19 cellular contexts compared by ENCODE assay signal in the genomic region with DNA sequence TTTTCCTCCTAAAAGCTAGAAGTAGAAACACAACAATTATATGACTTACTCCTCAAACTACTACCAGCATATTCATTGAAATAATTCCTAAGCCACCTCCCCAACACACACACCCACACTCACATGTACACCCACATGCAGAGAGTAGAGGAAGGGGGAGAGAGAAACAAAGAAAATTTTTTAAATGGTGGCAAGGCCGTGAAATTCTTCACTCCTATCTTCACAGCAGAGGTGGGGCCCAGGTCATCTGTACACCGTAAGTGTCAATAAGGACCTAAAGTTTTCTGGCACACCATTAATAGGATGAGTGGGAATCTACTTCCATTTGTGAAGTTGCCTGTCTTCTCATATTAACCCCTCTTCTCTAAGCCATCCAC.
DNase-seq lines count a peak whose midpoint lies in the region; ATAC-seq, FAIRE-seq and TF ChIP-seq lines count a peak whose summit lies in the region.
"Had no signal": no experiment of that assay in that cellular context is flagged by ENCODE, and none has a peak within 500 bp of the region (broad histone marks: within the 10 kb centered on the region; RNA-seq: fewer than 3 reads in every experiment).

No MANE protein-coding gene starts in this region.

- no peak overlapping the region for H3K4me2 ChIP-seq in mammary epithelial cell (ENCODE audit: insufficient read depth, low read depth, low read length)
- no peak overlapping the region for H3K4me2 ChIP-seq in K562 (ENCODE audit: insufficient read depth, low read length)
- H3K4me2 ChIP-seq in neural progenitor cell = no peak overlapping the region
- H3K4me2 ChIP-seq: BLaER1 had no signal

- intact Hi-C loops in mammary epithelial cell (cut with micrococcal nuclease) (loop anchor here (5.0 kb wide), 1 partner anchor 177 kb away; no protein-coding TSS in a partner anchor), MCF 10A (cut with micrococcal nuclease) (no loop called here), K562 (cut with micrococcal nuclease) (loop anchor here (5.0 kb wide), 2 partner anchors 73 to 177 kb away; no protein-coding TSS in a partner anchor), esophagus muscularis mucosa (cut with DNase I) (no loop called here)

- H2AFZ ChIP-seq in mammary epithelial cell (ENCODE audit: low read depth, low read length) = peak overlapping the region; percentile 82
- H2AFZ ChIP-seq in K562 (ENCODE audit: low read depth, low read length) = peak overlapping the region; percentile 61
- no peak overlapping the region for H2AFZ ChIP-seq in neural progenitor cell (replicated peaks)

- H3F3A ChIP-seq in neural progenitor cell (ENCODE audit: low read depth) = peaks cover 4% of the 10 kb centered on the region

- CTCF ChIA-PET in mammary epithelial cell (lab: Charles Lee; ENCODE audit: low non-redundant PET) = no interaction called here
- CTCF ChIA-PET in MCF 10A (lab: Yijun Ruan, JAX) = no interaction called here
- CTCF ChIA-PET in K562 (lab: Yijun Ruan, JAX; ENCODE audit: low intra/inter-chr PET ratio) = no interaction called here

- H3K4me1 Mint-ChIP-seq in MCF 10A (ENCODE audit: insufficient read depth, unreplicated experiment) (no peaks in the 10 kb centered on the region), neural progenitor cell (peaks cover 13% of the 10 kb centered on the region), type B pancreatic cell (ENCODE audit: unreplicated experiment) (peaks cover 26% of the 10 kb centered on the region)
- H3K4me1 Mint-ChIP-seq: CD8-positive, alpha-beta memory T cell had no signal

- H3K9me1 ChIP-seq in K562 (ENCODE audit: control insufficient read depth, insufficient read depth, low read length) = no peaks in the 10 kb centered on the region

- H3K9ac ChIP-seq in mammary epithelial cell (ENCODE audit: insufficient read depth, low read length) = no peak overlapping the region
- H3K9ac ChIP-seq in K562 (ENCODE audit: insufficient read depth in 1 of 2, low read depth in 2 of 2, low read length in 2 of 2) = no peak overlapping the region
- no peak overlapping the region for H3K9ac ChIP-seq in neural progenitor cell
- H3K9ac ChIP-seq: BLaER1 had no signal

- H3K27ac Mint-ChIP-seq in MCF 10A (ENCODE audit: low read depth, unreplicated experiment) = no peak overlapping the region
- H3K27ac Mint-ChIP-seq in neural progenitor cell = peak overlapping the region; percentile 53
- peak overlapping the region; percentile 22 for H3K27ac Mint-ChIP-seq in type B pancreatic cell
- H3K27ac Mint-ChIP-seq: CD8-positive, alpha-beta memory T cell; HFFc6 had no signal

- H3K27ac ChIP-seq in mammary epithelial cell (ENCODE audit: insufficient read depth, low read depth, low read length) = no peak overlapping the region
- no peak overlapping the region for H3K27ac ChIP-seq in K562 (ENCODE audit: extremely low read depth, low read depth, low read length)
- no peak overlapping the region for H3K27ac ChIP-seq in neural progenitor cell
- no peak overlapping the region for H3K27ac ChIP-seq in esophagus muscularis mucosa (replicated peaks in 1 of 4)
- H3K27ac ChIP-seq: BLaER1 had no signal

- H4K20me1 ChIP-seq in mammary epithelial cell (ENCODE audit: insufficient read depth, low read length) = no peaks in the 10 kb centered on the region
- no peaks in the 10 kb centered on the region for H4K20me1 ChIP-seq in K562 (replicated peaks; ENCODE audit: control insufficient read depth, insufficient read depth, low read length)
- H4K20me1 ChIP-seq in neural progenitor cell (ENCODE audit: low read depth) = no peaks in the 10 kb centered on the region
- H4K20me1 ChIP-seq: BLaER1 had no signal

- TF ChIP-seq CTCF in mammary epithelial cell (conservative IDR thresholded peaks at IDR 0.05 in 1 of 2, IDR thresholded peaks at IDR 0.05 in 1 of 2; ENCODE audit: extremely low read depth in 1 of 2, insufficient read depth in 1 of 2, low read depth in 1 of 2, low read length in 2 of 2) (no peak), MCF 10A (IDR thresholded peaks at IDR 0.05; ENCODE audit: unreplicated experiment) (no peak), K562 (IDR thresholded peaks at IDR 0.05 in 2 of 3, conservative IDR thresholded peaks at IDR 0.05 in 1 of 3; ENCODE audit: insufficient read depth in 2 of 3, low read depth in 1 of 3, low read length in 3 of 3) (no peak), neural progenitor cell (IDR thresholded peaks at IDR 0.05) (no peak), type B pancreatic cell (conservative IDR thresholded peaks at IDR 0.05) (no peak), esophagus muscularis mucosa (IDR thresholded peaks at IDR 0.05) (no peak)

- no peaks in the 10 kb centered on the region for H3K36me3 ChIP-seq in mammary epithelial cell (ENCODE audit: insufficient read depth, low read length)
- H3K36me3 ChIP-seq in K562 (ENCODE audit: control insufficient read depth, insufficient read depth, low read length) = no peaks in the 10 kb centered on the region
- H3K36me3 ChIP-seq in neural progenitor cell = no peaks in the 10 kb centered on the region
- H3K36me3 ChIP-seq in esophagus muscularis mucosa = no peaks in the 10 kb centered on the region
- H3K36me3 ChIP-seq: BLaER1, HAP-1 had no signal

- H3K9me3 Mint-ChIP-seq in MCF 10A (ENCODE audit: unreplicated experiment) (no peaks in the 10 kb centered on the region), neural progenitor cell (no peaks in the 10 kb centered on the region), type B pancreatic cell (no peaks in the 10 kb centered on the region)
- H3K9me3 Mint-ChIP-seq: CD8-positive, alpha-beta memory T cell; HFFc6 had no signal

- H3K79me2 ChIP-seq in mammary epithelial cell (ENCODE audit: insufficient read depth, low read length) (no peaks in the 10 kb centered on the region), K562 (ENCODE audit: control insufficient read depth, insufficient read depth, low read length) (no peaks in the 10 kb centered on the region), neural progenitor cell (ENCODE audit: low read depth) (no peaks in the 10 kb centered on the region)

- H3K4me3 Mint-ChIP-seq in MCF 10A (ENCODE audit: unreplicated experiment) (no peak overlapping the region), neural progenitor cell (no peak overlapping the region), type B pancreatic cell (no peak overlapping the region)
- H3K4me3 Mint-ChIP-seq: CD8-positive, alpha-beta memory T cell; HFFc6 had no signal

- in situ Hi-C loops in mammary epithelial cell (cut with MboI; ENCODE audit: low sequenced_read_pairs in 2 of 2) = no loop called here
- in situ Hi-C loops in K562 (cut with MboI) = no loop called here

- no peak for TF ChIP-seq EP300 in K562 (IDR thresholded peaks at IDR 0.05; ENCODE audit: low read length)
- no peak for TF ChIP-seq EP300 in esophagus muscularis mucosa (IDR thresholded peaks at IDR 0.05)

- no peak for TF ChIP-seq POLR2A in K562 (conservative IDR thresholded peaks at IDR 0.05)
- no peak for TF ChIP-seq POLR2A in esophagus muscularis mucosa (IDR thresholded peaks at IDR 0.05; ENCODE audit: low read depth)

- H3K27me3 Mint-ChIP-seq in MCF 10A (ENCODE audit: insufficient read depth, unreplicated experiment) (no peaks in the 10 kb centered on the region), neural progenitor cell (ENCODE audit: insufficient read depth, low read depth) (no peaks in the 10 kb centered on the region), type B pancreatic cell (peaks cover 4% of the 10 kb centered on the region)

- TF ChIP-seq RAD21 in K562 (CRISPR knock-in tag; conservative IDR thresholded peaks at IDR 0.05 in 1 of 2, IDR thresholded peaks at IDR 0.05 in 1 of 2) = no peak

- H3K9me3 ChIP-seq in mammary epithelial cell (replicated peaks; ENCODE audit: insufficient read depth, low read length) (no peaks in the 10 kb centered on the region), K562 (replicated peaks; ENCODE audit: control insufficient read depth, insufficient read depth, low read depth, low read length) (no peaks in the 10 kb centered on the region), neural progenitor cell (ENCODE audit: low read depth) (no peaks in the 10 kb centered on the region), esophagus muscularis mucosa (no peaks in the 10 kb centered on the region)
- H3K9me3 ChIP-seq: BLaER1, HAP-1 had no signal

- dilution Hi-C loops in mammary epithelial cell (cut with HindIII; ENCODE audit: low sequenced_read_pairs) = no loop called here

- WGBS in mammary epithelial cell (ENCODE audit: low coverage, missing lambda C conversion rate) = no CpG with 5 or more reads among the region's 2 CpGs
- WGBS in K562 (ENCODE audit: insufficient coverage, low coverage, missing lambda C conversion rate) = 14% methylated on average over 2 of the region's 2 CpGs
- WGBS in esophagus muscularis mucosa = 69% methylated on average over 2 of the region's 2 CpGs

- DNase-seq in mammary epithelial cell = no peak
- no peak for DNase-seq in MCF 10A (ENCODE audit: unreplicated experiment)
- no peak for DNase-seq in K562 (ENCODE audit: extremely low read depth in 1 of 4, low spot score in 3 of 4)
- DNase-seq in neural progenitor cell (ENCODE audit: low spot score) = no peak
- no peak for DNase-seq in type B pancreatic cell (ENCODE audit: extremely low spot score, unreplicated experiment)
- no peak for DNase-seq in dedifferentiated amniotic fluid mesenchymal stem cell (ENCODE audit: extremely low spot score)
- no peak for DNase-seq in esophagus muscularis mucosa (ENCODE audit: extremely low spot score)
- DNase-seq: 8988T; AML-193; CD8-positive, alpha-beta memory T cell; DMS 273 treated with DMSO at 0.1 percent for 48 hours; EL; HFFc6 had no signal

- peaks cover 18% of the 10 kb centered on the region for H3K4me1 ChIP-seq in mammary epithelial cell (ENCODE audit: insufficient read depth, low read length)
- peaks cover 0 to 7% of the 10 kb centered on the region in 2 experiments; a peak in 3 of 5 replicates for H3K4me1 ChIP-seq in K562 (replicated peaks in 1 of 2; ENCODE audit: control insufficient read depth in 2 of 2, insufficient read depth in 2 of 2, low read length in 2 of 2)
- peaks cover 5% of the 10 kb centered on the region for H3K4me1 ChIP-seq in neural progenitor cell
- H3K4me1 ChIP-seq in esophagus muscularis mucosa = peaks cover 0 to 7% (median 5%) of the 10 kb centered on the region in 4 donors
- H3K4me1 ChIP-seq: BLaER1 had no signal

- no peak for FAIRE-seq in K562 (lab: Jason Lieb, UNC)
- FAIRE-seq: G401.6, GM12891, H1 had no signal

- BruUV-seq in mammary epithelial cell (replicated peaks; lab: Mats Ljungman, UMichigan) (no TSS peak), MCF 10A (replicated peaks; lab: Mats Ljungman, UMichigan) (no TSS peak), K562 (replicated peaks; lab: Mats Ljungman, UMichigan) (no TSS peak)

- ATAC-seq in K562 (no peak), GM21381 (IDR thresholded peaks at IDR 0.05; ENCODE audit: unreplicated experiment) (no peak)

- H3K36me3 Mint-ChIP-seq in MCF 10A (ENCODE audit: insufficient read depth, unreplicated experiment) = no peaks in the 10 kb centered on the region
- H3K36me3 Mint-ChIP-seq in neural progenitor cell = no peaks in the 10 kb centered on the region
- no peaks in the 10 kb centered on the region for H3K36me3 Mint-ChIP-seq in type B pancreatic cell
- H3K36me3 Mint-ChIP-seq: CD8-positive, alpha-beta memory T cell had no signal

- POLR2A ChIA-PET in MCF 10A (lab: Yijun Ruan, JAX) (interaction anchor here (0.6 kb wide), 1 partner anchor 23 kb away, joined by 3 read pairs; no protein-coding TSS in a partner anchor), K562 (lab: Yijun Ruan, JAX) (no interaction called here)

- no peaks in the 10 kb centered on the region for H3K27me3 ChIP-seq in mammary epithelial cell (ENCODE audit: insufficient read depth, low read length)
- no peaks in the 10 kb centered on the region for H3K27me3 ChIP-seq in K562 (ENCODE audit: control insufficient read depth in 2 of 2, insufficient read depth in 2 of 2, low read length in 2 of 2)
- no peaks in the 10 kb centered on the region for H3K27me3 ChIP-seq in neural progenitor cell
- H3K27me3 ChIP-seq in esophagus muscularis mucosa = no peaks in the 10 kb centered on the region
- H3K27me3 ChIP-seq: BLaER1 had no signal

- H3K4me3 ChIP-seq in mammary epithelial cell (replicated peaks in 1 of 3; ENCODE audit: insufficient read depth in 1 of 3, low read depth in 2 of 3, low read length in 3 of 3) = no peak overlapping the region
- H3K4me3 ChIP-seq in K562 = no peak overlapping the region
- H3K4me3 ChIP-seq in neural progenitor cell = no peak overlapping the region
- H3K4me3 ChIP-seq in esophagus muscularis mucosa = no peak overlapping the region
- H3K4me3 ChIP-seq: BLaER1, HAP-1 had no signal

Comparison
In these comparisons a context has a peak if more than half of its experiments do, and no peak if none do; other contexts are left out.
1. intact Hi-C loops: an anchor here in mammary epithelial cell (5.0 kb wide) and K562 (5.0 kb wide); none called in MCF 10A and esophagus muscularis mucosa.